ENCODE assay signal across 30 cellular contexts in genomic region chr7:131533566-131534561, GRCh38. TPM values are rescaled to one million over a fixed set of nuclear protein-coding genes. Genes with fewer than 3 reads are reported as not detected.
A peak's percentile ranks its signal among the peaks of the same experiment; 100 is the strongest.
DNase-seq lines count a peak whose midpoint lies in the region; ATAC-seq and TF ChIP-seq lines count a peak whose summit lies in the region.
"Had no signal": no experiment of that assay in that cellular context is flagged by ENCODE, and none has a peak within 500 bp of the region (broad histone marks: within the 10 kb centered on the region; RNA-seq: fewer than 3 reads in every experiment).

No MANE protein-coding gene starts in this region.

- peaks cover 0 to 74% of the 10 kb centered on the region in 2 donors for H3K4me1 ChIP-seq in right atrium auricular region
- H3K4me1 ChIP-seq in neuronal stem cell (ENCODE audit: control insufficient read depth in 2 of 2, insufficient read depth in 1 of 2, low read depth in 1 of 2, low read length in 2 of 2): peaks cover 0 to 15% of the 10 kb centered on the region in 2 donors
- no peaks in the 10 kb centered on the region for H3K4me1 ChIP-seq in upper lobe of right lung
- peaks cover 4% of the 10 kb centered on the region for H3K4me1 ChIP-seq in mammary epithelial cell (ENCODE audit: insufficient read depth, low read length)
- H3K4me1 ChIP-seq: breast epithelium, colonic mucosa, HAP-1 had no signal

- ATAC-seq in Right ventricle myocardium inferior (no peak), left cardiac atrium (no peak), upper lobe of right lung (no peak)
- ATAC-seq: stimulated activated effector memory CD8-positive, alpha-beta T cell treated with anti-CD3 and anti-CD28 coated beads, Interleukin-12 subunit alpha, Interleukin-12 subunit beta, amount 100 ng/mL, for 72 hours had no signal

- no peak overlapping the region for H3K4ac ChIP-seq in neuronal stem cell (ENCODE audit: low read length)

- CTCF ChIA-PET in mammary epithelial cell (lab: Charles Lee; ENCODE audit: low non-redundant PET): no interaction called here

- H2BK12ac ChIP-seq in neuronal stem cell (ENCODE audit: low read length): no peak overlapping the region

- no peaks in the 10 kb centered on the region for H4K20me1 ChIP-seq in mammary epithelial cell (ENCODE audit: insufficient read depth, low read length)

- peak overlapping the region; percentile 32 for H2AK5ac ChIP-seq in neuronal stem cell (ENCODE audit: low read depth, low read length)

- peak; percentile 64 for DNase-seq in Right ventricle myocardium inferior (ENCODE audit: missing footprints)
- DNase-seq in left cardiac atrium: no peak
- no peak for DNase-seq in right atrium auricular region (ENCODE audit: low spot score)
- no peak for DNase-seq in neuronal stem cell (ENCODE audit: low spot score)
- no peak for DNase-seq in upper lobe of right lung
- DNase-seq in dedifferentiated amniotic fluid mesenchymal stem cell (ENCODE audit: extremely low spot score): no peak
- DNase-seq in mammary epithelial cell: no peak
- no peak for DNase-seq in CD1c-positive myeloid dendritic cell (ENCODE audit: extremely low spot score)
- DNase-seq: activated CD4-positive, alpha-beta T cell treated with anti-CD3 and anti-CD28 coated beads, Interleukin-2, amount 10 ng/mL, durations not matched to agents 24 days and 14 days; activated effector memory CD4-positive, alpha-beta T cell treated with anti-CD3 and anti-CD28 coated beads, Interleukin-2, amount 50 U/mL, for 16 hours; C1 segment of cervical spinal cord; colonic mucosa; COR-L47; DMS53; effector memory CD4-positive, alpha-beta T cell; head of caudate nucleus; mesenchymal stem cell; MG63; NCI-H1105; NCI-H187; NCI-H526; nucleus accumbens; substantia nigra; WERI-Rb-1 had no signal

- H3K27me3 ChIP-seq in right atrium auricular region (no peaks in the 10 kb centered on the region), neuronal stem cell (ENCODE audit: control insufficient read depth in 3 of 3, insufficient read depth in 3 of 3, low read depth in 1 of 3, low read length in 3 of 3) (no peaks in the 10 kb centered on the region), upper lobe of right lung (no peaks in the 10 kb centered on the region), mammary epithelial cell (ENCODE audit: insufficient read depth, low read length) (no peaks in the 10 kb centered on the region)
- H3K27me3 ChIP-seq: breast epithelium, colonic mucosa, MG63 had no signal

- no peak overlapping the region for H2AFZ ChIP-seq in neuronal stem cell (ENCODE audit: low read length)
- no peak overlapping the region for H2AFZ ChIP-seq in mammary epithelial cell (ENCODE audit: low read depth, low read length)

- H4K91ac ChIP-seq in neuronal stem cell (ENCODE audit: low read depth, low read length, poor library complexity): no peak overlapping the region

- H3K4me3 ChIP-seq in right atrium auricular region: no peak overlapping the region
- H3K4me3 ChIP-seq in neuronal stem cell (ENCODE audit: low read length in 2 of 2): no peak overlapping the region
- H3K4me3 ChIP-seq in upper lobe of right lung: no peak overlapping the region
- no peak overlapping the region for H3K4me3 ChIP-seq in mammary epithelial cell (replicated peaks in 1 of 3; ENCODE audit: insufficient read depth in 1 of 3, low read depth in 2 of 3, low read length in 3 of 3)
- H3K4me3 ChIP-seq: breast epithelium, colonic mucosa, HAP-1, MG63 had no signal

- TF ChIP-seq CTCF in right atrium auricular region (IDR thresholded peaks at IDR 0.05) (no peak), upper lobe of right lung (IDR thresholded peaks at IDR 0.05) (no peak), mammary epithelial cell (conservative IDR thresholded peaks at IDR 0.05 in 1 of 2, IDR thresholded peaks at IDR 0.05 in 1 of 2; ENCODE audit: extremely low read depth in 1 of 2, insufficient read depth in 1 of 2, low read depth in 1 of 2, low read length in 2 of 2) (no peak)

- no peak overlapping the region for H3K9ac ChIP-seq in neuronal stem cell (ENCODE audit: low read depth, low read length, poor library complexity)
- H3K9ac ChIP-seq in mammary epithelial cell (ENCODE audit: insufficient read depth, low read length): no peak overlapping the region
- H3K9ac ChIP-seq: KMS-11 had no signal

- H3K27ac ChIP-seq in right atrium auricular region (peak overlapping the region; percentile 67 to 86), neuronal stem cell (replicated peaks; ENCODE audit: low read length) (no peak overlapping the region), upper lobe of right lung (peak overlapping the region; percentile 6), mammary epithelial cell (ENCODE audit: insufficient read depth, low read depth, low read length) (no peak overlapping the region)
- H3K27ac ChIP-seq: 22Rv1, colonic mucosa, HL-60, KMS-11, WERI-Rb-1 had no signal

- H3K4me2 ChIP-seq in neuronal stem cell (ENCODE audit: insufficient read depth, low read length, poor library complexity, severe bottlenecking) (no peak overlapping the region), mammary epithelial cell (ENCODE audit: insufficient read depth, low read depth, low read length) (no peak overlapping the region)
- H3K4me2 ChIP-seq: KMS-11 had no signal

- peak overlapping the region; percentile 55 for H2BK15ac ChIP-seq in neuronal stem cell (ENCODE audit: low read length)

- no TSS peak for BruUV-seq in mammary epithelial cell (replicated peaks; lab: Mats Ljungman, UMichigan)

- no peaks in the 10 kb centered on the region for H3K79me2 ChIP-seq in mammary epithelial cell (ENCODE audit: insufficient read depth, low read length)

- H3K79me1 ChIP-seq in neuronal stem cell (ENCODE audit: low read depth, low read length): no peaks in the 10 kb centered on the region

- H2BK5ac ChIP-seq in neuronal stem cell (ENCODE audit: low read length): no peak overlapping the region

- intact Hi-C loops in Right ventricle myocardium inferior (cut with DNase I): no loop called here
- intact Hi-C loops in left cardiac atrium (cut with DNase I): no loop called here
- intact Hi-C loops in upper lobe of right lung (cut with DNase I): no loop called here
- intact Hi-C loops in mammary epithelial cell (cut with micrococcal nuclease): no loop called here

- H2BK120ac ChIP-seq in neuronal stem cell (ENCODE audit: low read depth, low read length): no peak overlapping the region

- H3K18ac ChIP-seq in neuronal stem cell (ENCODE audit: low read length): peak overlapping the region; percentile 50

- no peak overlapping the region for H3K14ac ChIP-seq in neuronal stem cell (ENCODE audit: low read length)

- no peak overlapping the region for H3K23ac ChIP-seq in neuronal stem cell (ENCODE audit: low read depth, low read length, poor library complexity)

- H3K9me3 ChIP-seq in right atrium auricular region (no peaks in the 10 kb centered on the region), neuronal stem cell (replicated peaks in 1 of 2; ENCODE audit: control insufficient read depth in 2 of 2, insufficient read depth in 1 of 2, low read depth in 1 of 2, low read length in 2 of 2) (peaks cover 0 to 1% of the 10 kb centered on the region in 2 donors), upper lobe of right lung (no peaks in the 10 kb centered on the region), mammary epithelial cell (replicated peaks; ENCODE audit: insufficient read depth, low read length) (no peaks in the 10 kb centered on the region)
- H3K9me3 ChIP-seq: breast epithelium, colonic mucosa, HAP-1, MG63 had no signal

- in situ Hi-C loops in mammary epithelial cell (cut with MboI; ENCODE audit: low sequenced_read_pairs in 2 of 2): no loop called here

- no CpG with 5 or more reads among the region's 15 CpGs for WGBS in neuronal stem cell (ENCODE audit: extremely low coverage in 2 of 2, insufficient read length in 2 of 2, insufficient replicate concordance in 1 of 2), 2 donors
- WGBS in mammary epithelial cell (ENCODE audit: low coverage, missing lambda C conversion rate): 77% methylated on average over 8 of the region's 15 CpGs

- H3K36me3 ChIP-seq in right atrium auricular region: no peaks in the 10 kb centered on the region
- peaks cover 0 to 25% of the 10 kb centered on the region in 2 donors for H3K36me3 ChIP-seq in neuronal stem cell (replicated peaks in 1 of 2; ENCODE audit: control insufficient read depth in 2 of 2, insufficient read depth in 2 of 2, low read length in 2 of 2)
- no peaks in the 10 kb centered on the region for H3K36me3 ChIP-seq in upper lobe of right lung
- H3K36me3 ChIP-seq in mammary epithelial cell (ENCODE audit: insufficient read depth, low read length): no peaks in the 10 kb centered on the region
- H3K36me3 ChIP-seq: breast epithelium, colonic mucosa, HAP-1, MG63, WERI-Rb-1 had no signal

- no peak overlapping the region for H4K8ac ChIP-seq in neuronal stem cell (ENCODE audit: low read depth, low read length)

- dilution Hi-C loops in mammary epithelial cell (cut with HindIII; ENCODE audit: low sequenced_read_pairs): no loop called here

RNA-seq across cellular contexts. Expression of gene PODXL, which starts 22.6 kb away (rescaled TPM):
- total RNA-seq in Right ventricle myocardium inferior (59.0 TPM), left cardiac atrium (10 to 100 TPM; 45.0 to 90.7 TPM), right atrium auricular region (100 to 1,000 TPM in 1 of 2 donors, 10 to 100 TPM in 1; 47.6 to 144 TPM), upper lobe of right lung (99.9 TPM), mammary epithelial cell (under 1 TPM; 0.50 to 0.56 TPM)
- polyA plus RNA-seq in neuronal stem cell (2013, experiment 1 of 2): 42.1 TPM
- polyA plus RNA-seq in neuronal stem cell (2013, experiment 2 of 2): 42.8 TPM
- 0.16 TPM for polyA plus RNA-seq in mammary epithelial cell
- polyA minus RNA-seq in mammary epithelial cell: not detected

Comparison
In these comparisons a context has a peak if more than half of its experiments do, and no peak if none do; other contexts are left out.
1. H3K27ac ChIP-seq: peak in right atrium auricular region (2 of 2) and upper lobe of right lung (single experiment); none in neuronal stem cell (single experiment) and mammary epithelial cell (single experiment).
2. RNA of gene PODXL, which starts 22.6 kb away (total RNA-seq): 47.6 to 144 TPM in right atrium auricular region, 99.9 TPM in upper lobe of right lung (single experiment), 45.0 to 90.7 TPM in left cardiac atrium and 59.0 TPM in Right ventricle myocardium inferior (single experiment); 0.50 to 0.56 TPM in mammary epithelial cell; every median in the first group is over 10 times any median in the second.